ENCODE assay signal across 1 cellular context in genomic region chr22:35457729-35458546, GRCh38.
TF ChIP-seq lines count a peak whose summit lies in the region.

No MANE protein-coding gene starts in this region.

TF ChIP-seq in IMR-90, 13 proteins besides CTCF, POLR2A, EP300 and RAD21:
- TF ChIP-seq CEBPB (IDR thresholded peaks at IDR 0.05; ENCODE audit: low read depth, low read length) (no peak), MAZ (IDR thresholded peaks at IDR 0.05; ENCODE audit: borderline replicate concordance, low read depth, low read length) (no peak), FOS (IDR thresholded peaks at IDR 0.05; ENCODE audit: low read depth, low read length) (no peak), RFX5 (IDR thresholded peaks at IDR 0.05; ENCODE audit: low read depth, low read length) (no peak), NFE2L2 (IDR thresholded peaks at IDR 0.05; ENCODE audit: low read depth, low read length) (no peak), CHD1 (IDR thresholded peaks at IDR 0.05; ENCODE audit: low read depth, low read length) (no peak)
TF ChIP-seq in IMR-90: peak in this region for 0.
